24 cellular contexts compared by ENCODE assay signal in genomic region chr20:39029324-39029820, GRCh38.
DNase-seq lines count a peak whose midpoint lies in the region; ATAC-seq and TF ChIP-seq lines count a peak whose summit lies in the region.
"Had no signal": no experiment of that assay in that cellular context is flagged by ENCODE, and none has a peak within 500 bp of the region (broad histone marks: within the 10 kb centered on the region; RNA-seq: fewer than 3 reads in every experiment).

No MANE protein-coding gene starts in this region.

- no peak overlapping the region for H3K4me3 ChIP-seq in HEK293 (ENCODE audit: low read depth, low read length)
- H3K4me3 ChIP-seq: GM12878, GM23248, HAP-1 had no signal

- peaks cover under 1 to 46% of the 10 kb centered on the region in 2 experiments; a peak in 2 of 3 replicates for H3K36me3 ChIP-seq in HEK293 (ENCODE audit: control insufficient read depth in 2 of 2, insufficient read depth in 1 of 2, low read length in 2 of 2)

- DNase-seq in NCI-H345 treated with DMSO at 0.1 percent for 48 hours (lab: John Stamatoyannopoulos, UW; ENCODE audit: unreplicated experiment), result peak; percentile 81
- no peak for DNase-seq in epithelial cell of prostate (ENCODE audit: low read depth, low spot score)
- peak; percentile 8 for DNase-seq in medulla oblongata (ENCODE audit: extremely low spot score)
- no peak for DNase-seq in SKM-1 treated with dmso at 0.1 percent for 144 hours (lab: John Stamatoyannopoulos, UW; ENCODE audit: unreplicated experiment)
- no peak for DNase-seq in DMS114 treated with DMSO at 0.1 percent for 48 hours (lab: John Stamatoyannopoulos, UW; ENCODE audit: unreplicated experiment)
- DNase-seq in NCI-H1694 (lab: John Stamatoyannopoulos, UW), result no peak
- DNase-seq: Caco-2; CD4-positive, alpha-beta T cell; DMS153; EL; GM23248; Kasumi-1; MM.1S; NCI-H1092; NCI-H146; NCI-H2081; NCI-H510A treated with DMSO at 0.1 percent for 48 hours; NCI-H774; OCI-M1; SIG-M5 had no signal

- no peaks in the 10 kb centered on the region for H3K9me3 ChIP-seq in HEK293 (ENCODE audit: control insufficient read depth, insufficient read depth, low read depth, low read length)
- H3K9me3 ChIP-seq: Caco-2, HAP-1 had no signal

- H3K27ac ChIP-seq in HEK293 (ENCODE audit: extremely low read depth, low read depth, low read length), result no peak overlapping the region
- H3K27ac ChIP-seq in epithelial cell of prostate, result peak overlapping the region; percentile 16
- H3K27ac ChIP-seq: GM23248 had no signal

- CTCF ChIA-PET in HEK293 (lab: Yijun Ruan, JAX), result no interaction called here

- POLR2A ChIA-PET in HEK293 (lab: Yijun Ruan, JAX), result interaction anchor here (0.9 kb wide), 1 partner anchor 102 kb away, joined by 10 read pairs; no protein-coding TSS in a partner anchor

- no peaks in the 10 kb centered on the region for H3K4me1 ChIP-seq in HEK293 (ENCODE audit: control insufficient read depth, insufficient read depth, low read length)
- H3K4me1 ChIP-seq: Caco-2, HAP-1 had no signal

- TF ChIP-seq CTCF in HEK293 (tag by site-specific recombination; IDR thresholded peaks at IDR 0.05), result no peak

- no peak for ATAC-seq in GM19328 (IDR thresholded peaks at IDR 0.05; ENCODE audit: unreplicated experiment)
- ATAC-seq: GM12878 had no signal

TF ChIP-seq in HEK293, 187 proteins besides CTCF, POLR2A, EP300 and RAD21:
- TF ChIP-seq GLIS1 (tag by site-specific recombination; IDR thresholded peaks at IDR 0.05), result peak; percentile 80
- peak; percentile 45 for TF ChIP-seq ZIC2 (tag by site-specific recombination; IDR thresholded peaks at IDR 0.05)
- no peak for TF ChIP-seq PRDM6 (tag by site-specific recombination; IDR thresholded peaks at IDR 0.05)
TF ChIP-seq in HEK293: peak in this region for 2.

Comparison
In these comparisons a context has a peak if more than half of its experiments do, and no peak if none do; other contexts are left out.
1. DNase-seq: peak in NCI-H345 treated with DMSO at 0.1 percent for 48 hours (single experiment) and medulla oblongata (single experiment); none in epithelial cell of prostate (single experiment), SKM-1 treated with dmso at 0.1 percent for 144 hours (single experiment), DMS114 treated with DMSO at 0.1 percent for 48 hours (single experiment) and NCI-H1694 (single experiment).